1 cellular context compared by ENCODE assay signal in genomic region chr12:6542209-6543009, GRCh38.
TF ChIP-seq lines count a peak whose summit lies in the region.

No MANE protein-coding gene starts in this region.

TF ChIP-seq in HepG2, 621 proteins besides CTCF, POLR2A, EP300 and RAD21 (continued from another document and continues in another):
- TF ChIP-seq ZNF281 (CRISPR knock-in tag; IDR thresholded peaks at IDR 0.05; ENCODE audit: borderline replicate concordance) (peak; percentile 36; the same call in 1 of the 2 replicates), KDM4B (CRISPR knock-in tag; IDR thresholded peaks at IDR 0.05) (no peak; the same call in 1 of the 2 replicates), HNF1B (CRISPR knock-in tag; IDR thresholded peaks at IDR 0.05) (peak; percentile 82), ZFYVE20 (CRISPR knock-in tag; IDR thresholded peaks at IDR 0.05; ENCODE audit: borderline replicate concordance, low read depth) (no peak), ZNF644 (CRISPR knock-in tag; IDR thresholded peaks at IDR 0.05; ENCODE audit: low read depth) (peak; percentile 81; the same call in 1 of the 2 replicates), ZNF839 (CRISPR knock-in tag; IDR thresholded peaks at IDR 0.05; ENCODE audit: borderline replicate concordance) (no peak), DPF2 (CRISPR knock-in tag; IDR thresholded peaks at IDR 0.05; ENCODE audit: borderline replicate concordance, low read depth) (peak; percentile 68; the same call in 1 of the 2 replicates), ZBTB44 (CRISPR knock-in tag; IDR thresholded peaks at IDR 0.05) (no peak), PCBP1 (IDR thresholded peaks at IDR 0.05; ENCODE audit: borderline replicate concordance, low read depth, low read length) (no peak), SALL1 (CRISPR knock-in tag; IDR thresholded peaks at IDR 0.05) (peak; percentile 82), HCFC1 (IDR thresholded peaks at IDR 0.05; ENCODE audit: low read depth, low read length) (no peak), ZNF24 (IDR thresholded peaks at IDR 0.05) (no peak), TAF1 (CRISPR knock-in tag; IDR thresholded peaks at IDR 0.05) (peak; percentile 50; the same call in 1 of the 2 replicates), ADNP (CRISPR knock-in tag; IDR thresholded peaks at IDR 0.05) (no peak), ZMYM2 (CRISPR knock-in tag; IDR thresholded peaks at IDR 0.05) (0 out of 2 replicates have a peak, but pooled peaks have one; percentile 39), ATF1 (CRISPR knock-in tag; IDR thresholded peaks at IDR 0.05) (peak; percentile 85), SP5 (CRISPR knock-in tag; IDR thresholded peaks at IDR 0.05; ENCODE audit: borderline replicate concordance, low read depth) (no peak; the same call in 1 of the 2 replicates), KDM6A (CRISPR knock-in tag; IDR thresholded peaks at IDR 0.05; ENCODE audit: low read depth) (peak; percentile 97), MAX (IDR thresholded peaks at IDR 0.05) (peak; percentile 78), SIN3A (IDR thresholded peaks at IDR 0.05; ENCODE audit: borderline replicate concordance, low read depth, low read length) (0 out of 2 replicates have a peak, but pooled peaks have one; percentile 58), NR2F6 (IDR thresholded peaks at IDR 0.05) (peak; percentile 56), NR2F6 (CRISPR knock-in tag; IDR thresholded peaks at IDR 0.05) (peak; percentile 80), SSRP1 (CRISPR knock-in tag; IDR thresholded peaks at IDR 0.05) (no peak), ERF (CRISPR knock-in tag; IDR thresholded peaks at IDR 0.05) (peak; percentile 71; the same call in 1 of the 2 replicates), GABPB1 (CRISPR knock-in tag; IDR thresholded peaks at IDR 0.05) (peak; percentile 66), ATF2 (CRISPR knock-in tag; IDR thresholded peaks at IDR 0.05) (peak; percentile 73), SP1 (IDR thresholded peaks at IDR 0.05) (no peak), SP1 (CRISPR knock-in tag; IDR thresholded peaks at IDR 0.05) (no peak; the same call in 1 of the 2 replicates), AHR (CRISPR knock-in tag; IDR thresholded peaks at IDR 0.05) (no peak), ATF7-NPFF (CRISPR knock-in tag; IDR thresholded peaks at IDR 0.05; ENCODE audit: low read depth) (no peak), FIP1L1 (IDR thresholded peaks at IDR 0.05; ENCODE audit: borderline replicate concordance, insufficient read depth, low read depth, low read length) (0 out of 2 replicates have a peak, but pooled peaks have one; percentile 52), HBP1 (CRISPR knock-in tag; IDR thresholded peaks at IDR 0.05; ENCODE audit: low read depth) (0 out of 2 replicates have a peak, but pooled peaks have one; percentile 8), CSRNP2 (CRISPR knock-in tag; conservative IDR thresholded peaks at IDR 0.05; ENCODE audit: low read depth) (no peak), NFKBIZ (CRISPR knock-in tag; IDR thresholded peaks at IDR 0.05) (0 out of 2 replicates have a peak, but pooled peaks have one; percentile 59)
- TF ChIP-seq, protein P1, sequence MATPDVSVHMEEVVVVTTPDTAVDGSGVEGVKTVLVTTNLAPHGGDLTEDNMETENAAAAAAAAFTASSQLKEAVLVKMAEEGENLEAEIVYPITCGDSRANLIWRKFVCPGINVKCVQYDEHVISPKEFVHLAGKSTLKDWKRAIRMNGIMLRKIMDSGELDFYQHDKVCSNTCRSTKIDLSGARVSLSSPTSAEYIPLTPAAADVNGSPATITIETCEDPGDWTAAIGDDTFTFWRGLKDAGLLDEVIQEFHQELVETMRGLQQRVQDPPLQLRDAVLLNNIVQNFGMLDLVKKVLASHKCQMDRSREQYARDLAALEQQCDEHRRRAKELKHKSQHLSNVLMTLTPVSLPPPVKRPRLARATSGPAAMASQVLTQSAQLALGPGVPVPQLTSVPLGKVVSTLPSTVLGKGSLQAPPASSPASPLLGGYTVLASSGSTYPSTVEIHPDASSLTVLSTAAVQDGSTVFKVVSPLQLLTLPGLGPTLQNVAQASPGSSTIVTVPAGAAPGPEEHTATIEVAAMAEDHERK (CRISPR knock-in tag; IDR thresholded peaks at IDR 0.05; ENCODE audit: low read depth), result no peak
- TF ChIP-seq, protein P2, sequence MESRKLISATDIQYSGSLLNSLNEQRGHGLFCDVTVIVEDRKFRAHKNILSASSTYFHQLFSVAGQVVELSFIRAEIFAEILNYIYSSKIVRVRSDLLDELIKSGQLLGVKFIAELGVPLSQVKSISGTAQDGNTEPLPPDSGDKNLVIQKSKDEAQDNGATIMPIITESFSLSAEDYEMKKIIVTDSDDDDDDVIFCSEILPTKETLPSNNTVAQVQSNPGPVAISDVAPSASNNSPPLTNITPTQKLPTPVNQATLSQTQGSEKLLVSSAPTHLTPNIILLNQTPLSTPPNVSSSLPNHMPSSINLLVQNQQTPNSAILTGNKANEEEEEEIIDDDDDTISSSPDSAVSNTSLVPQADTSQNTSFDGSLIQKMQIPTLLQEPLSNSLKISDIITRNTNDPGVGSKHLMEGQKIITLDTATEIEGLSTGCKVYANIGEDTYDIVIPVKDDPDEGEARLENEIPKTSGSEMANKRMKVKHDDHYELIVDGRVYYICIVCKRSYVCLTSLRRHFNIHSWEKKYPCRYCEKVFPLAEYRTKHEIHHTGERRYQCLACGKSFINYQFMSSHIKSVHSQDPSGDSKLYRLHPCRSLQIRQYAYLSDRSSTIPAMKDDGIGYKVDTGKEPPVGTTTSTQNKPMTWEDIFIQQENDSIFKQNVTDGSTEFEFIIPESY (CRISPR knock-in tag; IDR thresholded peaks at IDR 0.05), result peak; percentile 43
